In genomic region chr20:50654899-50655298, GRCh38 we compare ENCODE assay signal across 11 cellular contexts. TPM values are rescaled to one million over a fixed set of nuclear protein-coding genes. Genes with fewer than 3 reads are reported as not detected.
A peak's percentile ranks its signal among the peaks of the same experiment; 100 is the strongest.
DNase-seq lines count a peak whose midpoint lies in the region; ATAC-seq, FAIRE-seq and TF ChIP-seq lines count a peak whose summit lies in the region.
"Had no signal": no experiment of that assay in that cellular context is flagged by ENCODE, and none has a peak within 500 bp of the region (broad histone marks: within the 10 kb centered on the region; RNA-seq: fewer than 3 reads in every experiment).

No MANE protein-coding gene starts in this region.

- no peaks in the 10 kb centered on the region for H3K36me3 ChIP-seq in duodenal mucosa (ENCODE audit: control insufficient read depth in 1 of 2, insufficient read depth in 2 of 2, low read length in 2 of 2)
- H3K36me3 ChIP-seq in lower lobe of right lung: no peaks in the 10 kb centered on the region
- H3K36me3 ChIP-seq in subcutaneous abdominal adipose tissue (ENCODE audit: control insufficient read depth in 5 of 5, insufficient read depth in 5 of 5, low read length in 5 of 5): no peaks in the 10 kb centered on the region
- H3K36me3 ChIP-seq: upper lobe of left lung had no signal

- no peak overlapping the region for H3K4me3 Mint-ChIP-seq in activated CD8-positive, alpha-beta T cell treated with anti-CD3 and anti-CD28 coated beads, Interleukin-2, amount 10 ng/mL, durations not matched to agents 7 days and 5 days
- H3K4me3 Mint-ChIP-seq: immature natural killer cell had no signal

- H3K4me3 ChIP-seq in duodenal mucosa (ENCODE audit: low read depth in 1 of 2, low read length in 2 of 2) (no peak overlapping the region), lower lobe of right lung (no peak overlapping the region), subcutaneous abdominal adipose tissue (ENCODE audit: low read depth in 1 of 5, low read length in 5 of 5) (no peak overlapping the region)
- H3K4me3 ChIP-seq: upper lobe of left lung had no signal

- no peak overlapping the region for H3K27ac Mint-ChIP-seq in activated CD8-positive, alpha-beta T cell treated with anti-CD3 and anti-CD28 coated beads, Interleukin-2, amount 10 ng/mL, durations not matched to agents 7 days and 5 days
- H3K27ac Mint-ChIP-seq: immature natural killer cell had no signal

- H3K4me1 ChIP-seq in duodenal mucosa (ENCODE audit: control insufficient read depth in 1 of 2, insufficient read depth in 2 of 2, low read length in 2 of 2) (peaks cover 0 to 11% of the 10 kb centered on the region in 2 donors), lower lobe of right lung (peaks cover 6% of the 10 kb centered on the region), subcutaneous abdominal adipose tissue (ENCODE audit: control insufficient read depth in 5 of 5, insufficient read depth in 5 of 5, low read length in 5 of 5) (peaks cover 8 to 34% (median 23%) of the 10 kb centered on the region in 5 donors)

- H3K9me3 ChIP-seq in duodenal mucosa (ENCODE audit: control insufficient read depth in 1 of 2, low read length in 2 of 2): no peaks in the 10 kb centered on the region
- H3K9me3 ChIP-seq in lower lobe of right lung: no peaks in the 10 kb centered on the region
- no peaks in the 10 kb centered on the region for H3K9me3 ChIP-seq in subcutaneous abdominal adipose tissue (ENCODE audit: control insufficient read depth in 5 of 5, low read length in 5 of 5)
- H3K9me3 ChIP-seq: upper lobe of left lung had no signal

- DNase-seq in HTR-8/SVneo (ENCODE audit: insufficient read length, low spot score) (no peak), lower lobe of right lung (no peak), NCI-H526 (lab: John Stamatoyannopoulos, UW) (no peak), epidermal melanocyte (ENCODE audit: insufficient read length, low spot score) (no peak)
- DNase-seq in activated CD8-positive, alpha-beta T cell treated with anti-CD3 and anti-CD28 coated beads, Interleukin-2, amount 10 ng/mL, durations not matched to agents 7 days and 5 days: no peak
- DNase-seq: immature natural killer cell had no signal

- H3K27ac ChIP-seq in duodenal mucosa (ENCODE audit: low read depth, low read length) (peak overlapping the region; percentile 52), lower lobe of right lung (peak overlapping the region; percentile 58), subcutaneous abdominal adipose tissue (ENCODE audit: low read depth, low read length) (peak overlapping the region; percentile 77)

- ATAC-seq in lower lobe of right lung (no peak), GM21423 (IDR thresholded peaks at IDR 0.05; ENCODE audit: unreplicated experiment) (no peak)
- no peak for ATAC-seq in activated CD8-positive, alpha-beta T cell treated with anti-CD3 and anti-CD28 coated beads, Interleukin-2, amount 10 ng/mL, durations not matched to agents 7 days and 5 days

- intact Hi-C loops in lower lobe of right lung (cut with DNase I): no loop called here

- H3K4me1 Mint-ChIP-seq in activated CD8-positive, alpha-beta T cell treated with anti-CD3 and anti-CD28 coated beads, Interleukin-2, amount 10 ng/mL, durations not matched to agents 7 days and 5 days (ENCODE audit: low read depth): no peaks in the 10 kb centered on the region
- H3K4me1 Mint-ChIP-seq: immature natural killer cell had no signal

- FAIRE-seq in HTR-8/SVneo (lab: Jason Lieb, UNC): peak; percentile 23
- FAIRE-seq: TTC549 had no signal

- no peak for TF ChIP-seq CTCF in lower lobe of right lung (IDR thresholded peaks at IDR 0.05)

- no peaks in the 10 kb centered on the region for H3K27me3 ChIP-seq in duodenal mucosa (ENCODE audit: control insufficient read depth in 1 of 2, insufficient read depth in 2 of 2, low read length in 2 of 2)
- no peaks in the 10 kb centered on the region for H3K27me3 ChIP-seq in lower lobe of right lung (ENCODE audit: low read depth)
- no peaks in the 10 kb centered on the region for H3K27me3 ChIP-seq in subcutaneous abdominal adipose tissue (ENCODE audit: control insufficient read depth in 5 of 5, insufficient read depth in 4 of 5, low read length in 5 of 5)
- H3K27me3 ChIP-seq: upper lobe of left lung had no signal

- H3K36me3 Mint-ChIP-seq in activated CD8-positive, alpha-beta T cell treated with anti-CD3 and anti-CD28 coated beads, Interleukin-2, amount 10 ng/mL, durations not matched to agents 7 days and 5 days (ENCODE audit: low read depth): no peaks in the 10 kb centered on the region
- H3K36me3 Mint-ChIP-seq: immature natural killer cell had no signal

- peaks cover 5% of the 10 kb centered on the region for H3K27me3 Mint-ChIP-seq in activated CD8-positive, alpha-beta T cell treated with anti-CD3 and anti-CD28 coated beads, Interleukin-2, amount 10 ng/mL, durations not matched to agents 7 days and 5 days (ENCODE audit: low read depth)

- no peaks in the 10 kb centered on the region for H3K9me3 Mint-ChIP-seq in activated CD8-positive, alpha-beta T cell treated with anti-CD3 and anti-CD28 coated beads, Interleukin-2, amount 10 ng/mL, durations not matched to agents 7 days and 5 days (ENCODE audit: insufficient read depth)
- H3K9me3 Mint-ChIP-seq: immature natural killer cell had no signal

- POLR2A ChIA-PET in activated CD8-positive, alpha-beta T cell treated with anti-CD3 and anti-CD28 coated beads, Interleukin-2, amount 10 ng/mL, durations not matched to agents 7 days and 5 days (lab: Charles Lee): no interaction called here

- CTCF ChIA-PET in activated CD8-positive, alpha-beta T cell treated with anti-CD3 and anti-CD28 coated beads, Interleukin-2, amount 10 ng/mL, durations not matched to agents 7 days and 5 days (lab: Charles Lee): no interaction called here

- H3K9ac ChIP-seq in duodenal mucosa (ENCODE audit: low read depth in 1 of 2, low read length in 2 of 2) (no peak overlapping the region), subcutaneous abdominal adipose tissue (ENCODE audit: low read length in 5 of 5) (peak overlapping the region in 1 of 5 donors; percentile 28)

RNA-seq across cellular contexts. Expression of gene RIPOR3, which starts 36.4 kb away (rescaled TPM):
- 11.0 TPM for total RNA-seq in lower lobe of right lung
- total RNA-seq in activated CD8-positive, alpha-beta T cell treated with anti-CD3 and anti-CD28 coated beads, Interleukin-2, amount 10 ng/mL, durations not matched to agents 7 days and 5 days: not detected

Comparison
In these comparisons a context has a peak if more than half of its experiments do, and no peak if none do; other contexts are left out.
1. RNA of gene RIPOR3, which starts 36.4 kb away (total RNA-seq): 11.0 TPM in lower lobe of right lung (single experiment); not detected in activated CD8-positive, alpha-beta T cell treated with anti-CD3 and anti-CD28 coated beads, Interleukin-2, amount 10 ng/mL, durations not matched to agents 7 days and 5 days; every median in the first group is over 10 times any median in the second.
2. Peak in every context shown above with its lines, with median percentiles within 50 percentile points of each other: H3K27ac ChIP-seq.